In the genomic region with DNA sequence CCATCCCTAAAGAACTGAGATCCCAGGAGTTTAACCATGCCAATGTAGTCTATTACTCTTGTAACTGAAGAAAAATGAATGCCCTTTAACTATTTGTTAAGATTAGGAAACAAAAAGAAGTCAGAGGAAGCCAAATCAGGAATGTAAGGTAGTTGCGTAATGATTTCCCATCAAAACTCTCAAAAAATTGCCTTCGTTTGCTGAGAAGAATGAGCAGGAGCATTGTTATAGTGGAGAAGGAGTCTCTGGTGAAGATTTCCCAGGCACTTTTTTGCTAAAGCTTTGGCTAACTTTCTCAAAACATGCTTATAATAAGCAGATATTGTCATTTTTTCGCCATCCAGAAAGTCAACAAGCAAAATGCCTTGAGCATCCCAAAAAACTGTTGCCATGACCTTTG, we compare ENCODE assay signal across 21 cellular contexts.
"Had no signal": no experiment of that assay in that cellular context is flagged by ENCODE, and none has a peak within 500 bp of the region (broad histone marks: within the 10 kb centered on the region; RNA-seq: fewer than 3 reads in every experiment).

No MANE protein-coding gene starts in this region.

- H3K9me3 Mint-ChIP-seq: type B pancreatic cell had no signal

- H3K27ac Mint-ChIP-seq: activated CD4-positive, alpha-beta T cell treated with anti-CD3 and anti-CD28 coated beads for 36 hours; activated naive CD4-positive, alpha-beta T cell treated with anti-CD3 and anti-CD28 coated beads, Interleukin-2, amount 50 U/mL, for 72 hours; mesothelial cell of epicardium; nephron; type B pancreatic cell; WTC11 had no signal

- H3K4me3 ChIP-seq: dorsolateral prefrontal cortex, lung, skin epidermis, stomach had no signal

- H3K27ac ChIP-seq: dorsolateral prefrontal cortex, epithelial cell of prostate, foreskin keratinocyte, skin epidermis, stomach had no signal

- H3K4me3 Mint-ChIP-seq: activated CD4-positive, alpha-beta T cell treated with anti-CD3 and anti-CD28 coated beads for 36 hours; mesothelial cell of epicardium; nephron; type B pancreatic cell; WTC11 had no signal

- H3K4me1 Mint-ChIP-seq: WTC11 had no signal

- H3K36me3 ChIP-seq: stomach had no signal

- ATAC-seq: activated CD4-positive, alpha-beta T cell treated with anti-CD3 and anti-CD28 coated beads for 36 hours; activated naive CD4-positive, alpha-beta T cell treated with anti-CD3 and anti-CD28 coated beads, Interleukin-2, amount 50 U/mL, for 72 hours; foreskin keratinocyte; left colon; WTC11 had no signal

- H3K9me3 ChIP-seq: stomach had no signal

- H3K36me3 Mint-ChIP-seq: activated naive CD4-positive, alpha-beta T cell treated with anti-CD3 and anti-CD28 coated beads, Interleukin-2, amount 50 U/mL, for 72 hours; mesothelial cell of epicardium; type B pancreatic cell; WTC11 had no signal

- DNase-seq: activated CD4-positive, alpha-beta T cell treated with anti-CD3 and anti-CD28 coated beads for 36 hours; activated CD4-positive, alpha-beta T cell treated with anti-CD3 and anti-CD28 coated beads, Interleukin-2, amount 50 U/mL, for 48 hours; activated gamma-delta T cell treated with Interleukin-2 at 50 U/mL for 16 hours; amniotic stem cell; caudate nucleus; dorsolateral prefrontal cortex; foreskin keratinocyte; hippocampal formation; islet precursor cell; left colon; nucleus accumbens; stimulated activated CD4-positive, alpha-beta T cell treated with anti-CD3 and anti-CD28 coated beads, Interleukin-2, amount 100 ng/mL, for 48 hours; stomach had no signal
